Comparison of ENCODE assay signal across 13 cellular contexts in genomic region chr1:16967095-16967567, GRCh38. TPM values are rescaled to one million over a fixed set of nuclear protein-coding genes. Genes with fewer than 3 reads are reported as not detected.
DNase-seq lines count a peak whose midpoint lies in the region; ATAC-seq, FAIRE-seq and TF ChIP-seq lines count a peak whose summit lies in the region.
"Had no signal": no experiment of that assay in that cellular context is flagged by ENCODE, and none has a peak within 500 bp of the region (broad histone marks: within the 10 kb centered on the region; RNA-seq: fewer than 3 reads in every experiment).

No MANE protein-coding gene starts in this region.

- H3K9me3 ChIP-seq in left lung = no peaks in the 10 kb centered on the region

- no peak for FAIRE-seq in urothelium cell line (lab: Jason Lieb, UNC)
- FAIRE-seq: frontal cortex, small intestine had no signal

- H3K27me3 ChIP-seq in left lung = no peaks in the 10 kb centered on the region

- DNase-seq in NCI-H2196 (lab: John Stamatoyannopoulos, UW; ENCODE audit: unreplicated experiment) = peak; percentile 26
- no peak for DNase-seq in NCI-H2196 treated with DMSO at 0.1 percent for 48 hours (lab: John Stamatoyannopoulos, UW; ENCODE audit: unreplicated experiment)
- peak; percentile 69 to 82 for DNase-seq in cardiac fibroblast (ENCODE audit: low read depth in 2 of 2)
- DNase-seq in left lung = peak; percentile 70 to 77
- DNase-seq in urothelium cell line (ENCODE audit: low spot score) = peak; percentile 91
- no peak for DNase-seq in SK-N-DZ (ENCODE audit: low spot score)
- DNase-seq in GM10266 (ENCODE audit: extremely low spot score) = no peak
- no peak for DNase-seq in stimulated activated CD8-positive, alpha-beta memory T cell treated with anti-CD3 and anti-CD28 coated beads, Interleukin-4, amount 100 ng/mL, for 48 hours
- DNase-seq: NCI-H1694, OCI-M1, small intestine had no signal

- ATAC-seq in left lung = peak; percentile 27

- TF ChIP-seq CTCF in cardiac fibroblast (IDR thresholded peaks at IDR 0.05; ENCODE audit: low read depth, low read length) = no peak
- TF ChIP-seq CTCF in left lung (IDR thresholded peaks at IDR 0.05) = no peak
- TF ChIP-seq CTCF in GM10266 (IDR thresholded peaks at IDR 0.05; ENCODE audit: control insufficient read depth, insufficient read depth, low read depth, missing control alignments) = no peak

- H3K36me3 ChIP-seq in left lung = peaks cover 0 to 40% of the 10 kb centered on the region in 2 donors

- H3K4me1 ChIP-seq in left lung = peaks cover 6 to 8% of the 10 kb centered on the region in 2 donors

- H3K27ac ChIP-seq in left lung = peak overlapping the region in 1 of 2 donors; percentile 14

- intact Hi-C loops in left lung (cut with DNase I) = no loop called here

- H3K4me3 ChIP-seq in cardiac fibroblast (replicated peaks in 1 of 2; ENCODE audit: low read depth in 2 of 2, low read length in 2 of 2) (no peak overlapping the region), left lung (no peak overlapping the region)
- H3K4me3 ChIP-seq: lung had no signal

RNA-seq across cellular contexts. Expression of gene MFAP2, which starts 13.3 kb away (rescaled TPM):
- total RNA-seq in left lung = 10 to 100 TPM in 1 of 2 donors, 1 to 10 TPM in 1; 8.0 to 54.3 TPM
- 29.0 and 36.0 TPM in 2 replicates for polyA plus RNA-seq in SK-N-DZ (2014; cell fraction: cytosol; rRNA removed)
- polyA plus RNA-seq in SK-N-DZ (2014; cell fraction: nucleus; rRNA removed) = 59.3 and 60.8 TPM in 2 replicates

RNA-seq across cellular contexts. Expression of gene ATP13A2, which starts 44.6 kb away (rescaled TPM):
- total RNA-seq in left lung = 10 to 100 TPM; 63.6 to 65.0 TPM
- polyA plus RNA-seq in SK-N-DZ (2014; cell fraction: cytosol; rRNA removed) = 17.9 and 22.6 TPM in 2 replicates
- polyA plus RNA-seq in SK-N-DZ (2014; cell fraction: nucleus; rRNA removed) = 18.5 and 23.5 TPM in 2 replicates

RNA-seq across cellular contexts. Expression of gene CROCC, which starts 45.4 kb away (rescaled TPM):
- 10 to 100 TPM; 19.1 to 19.7 TPM for total RNA-seq in left lung
- 10.2 and 14.2 TPM in 2 replicates for polyA plus RNA-seq in SK-N-DZ (2014; cell fraction: cytosol; rRNA removed)
- 85.4 and 91.9 TPM in 2 replicates for polyA plus RNA-seq in SK-N-DZ (2014; cell fraction: nucleus; rRNA removed)

Comparison
In these comparisons a context has a peak if more than half of its experiments do, and no peak if none do; other contexts are left out.
1. DNase-seq: peak in NCI-H2196 (single experiment), cardiac fibroblast (2 of 2), left lung (2 of 2) and urothelium cell line (single experiment); none in NCI-H2196 treated with DMSO at 0.1 percent for 48 hours (single experiment), SK-N-DZ (single experiment), GM10266 (single experiment) and stimulated activated CD8-positive, alpha-beta memory T cell treated with anti-CD3 and anti-CD28 coated beads, Interleukin-4, amount 100 ng/mL, for 48 hours (single experiment).